In the genomic region with DNA sequence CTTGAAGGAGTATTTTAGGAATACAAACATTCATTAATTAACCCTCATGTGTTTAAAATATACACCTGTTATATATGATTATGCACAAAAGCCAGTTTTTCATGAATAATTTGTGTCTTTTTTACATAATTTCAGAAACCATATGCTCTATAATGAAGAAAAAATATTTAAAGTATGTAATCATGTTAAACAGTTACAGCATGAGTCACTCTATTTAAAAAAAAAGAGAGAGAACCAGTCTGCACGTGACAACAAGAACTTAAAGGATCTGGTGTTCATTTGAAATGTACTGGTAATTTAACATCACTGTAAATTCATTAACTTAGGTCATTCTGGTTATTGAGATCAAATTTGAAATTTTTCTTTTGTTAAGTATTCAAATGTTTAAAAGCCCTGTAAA, we compare ENCODE assay signal across 24 cellular contexts.
DNase-seq lines count a peak whose midpoint lies in the region; ATAC-seq, FAIRE-seq and TF ChIP-seq lines count a peak whose summit lies in the region.
"Had no signal": no experiment of that assay in that cellular context is flagged by ENCODE, and none has a peak within 500 bp of the region (broad histone marks: within the 10 kb centered on the region; RNA-seq: fewer than 3 reads in every experiment).

No MANE protein-coding gene starts in this region.

- no peaks in the 10 kb centered on the region for H3K4me1 Mint-ChIP-seq in MCF 10A (ENCODE audit: insufficient read depth, unreplicated experiment)
- H3K4me1 Mint-ChIP-seq: activated CD4-positive, alpha-beta T cell treated with anti-CD3 and anti-CD28 coated beads, Interleukin-2, amount 10 ng/mL, durations not matched to agents 7 days and 5 days; CD8-positive, alpha-beta memory T cell; central memory CD8-positive, alpha-beta T cell; endodermal cell had no signal

- H3K9me2 ChIP-seq in SK-N-SH = no peaks in the 10 kb centered on the region

- DNase-seq in MCF 10A (ENCODE audit: unreplicated experiment) = peak; percentile 26
- DNase-seq in breast epithelium (ENCODE audit: low spot score in 2 of 2) = no peak
- DNase-seq in SK-N-SH = no peak
- DNase-seq in fibroblast of the aortic adventitia (ENCODE audit: low read depth) = peak; percentile 47
- no peak for DNase-seq in small intestine
- DNase-seq: activated CD4-positive, alpha-beta T cell treated with anti-CD3 and anti-CD28 coated beads, Interleukin-2, amount 10 ng/mL, durations not matched to agents 7 days and 5 days; activated T-cell treated with anti-CD3 and anti-CD28 coated beads, Interleukin-2, amount 50 U/mL, for 1 hour; CD8-positive, alpha-beta memory T cell; endodermal cell; head of caudate nucleus; KG1; left cardiac atrium; NCI-H1694; NCI-H446 treated with DMSO at 0.1 percent for 48 hours; SHP77 treated with DMSO at 0.1 percent for 48 hours; stimulated activated naive CD4-positive, alpha-beta T cell had no signal

- CTCF ChIA-PET in MCF 10A (lab: Yijun Ruan, JAX) = interaction anchor here (0.6 kb wide), 2 partner anchors 39 to 516 kb away, joined by 3 read pairs; no protein-coding TSS in a partner anchor
- CTCF ChIA-PET in SK-N-SH (lab: Yijun Ruan, JAX) = no interaction called here

- TF ChIP-seq POLR2A in breast epithelium (IDR thresholded peaks at IDR 0.05) = no peak

- H3K27me3 Mint-ChIP-seq in MCF 10A (ENCODE audit: insufficient read depth, unreplicated experiment) = no peaks in the 10 kb centered on the region
- H3K27me3 Mint-ChIP-seq: activated CD4-positive, alpha-beta T cell treated with anti-CD3 and anti-CD28 coated beads, Interleukin-2, amount 10 ng/mL, durations not matched to agents 7 days and 5 days; central memory CD8-positive, alpha-beta T cell; type B pancreatic cell had no signal

- H3K9ac ChIP-seq in SK-N-SH = no peak overlapping the region

- H2AFZ ChIP-seq in SK-N-SH (ENCODE audit: low read depth) = peak overlapping the region; percentile 43; the same call in 1 of the 2 replicates

- POLR2A ChIA-PET in MCF 10A (lab: Yijun Ruan, JAX) = no interaction called here
- POLR2A ChIA-PET in SK-N-SH (lab: Yijun Ruan, JAX) = no interaction called here

- no peaks in the 10 kb centered on the region for H3K27me3 ChIP-seq in breast epithelium
- H3K27me3 ChIP-seq in SK-N-SH (ENCODE audit: insufficient read depth) = no peaks in the 10 kb centered on the region
- no peaks in the 10 kb centered on the region for H3K27me3 ChIP-seq in small intestine (ENCODE audit: control insufficient read depth in 2 of 2, insufficient read depth in 2 of 2, low read length in 2 of 2)

- H3K4me1 ChIP-seq in breast epithelium (no peaks in the 10 kb centered on the region), SK-N-SH (ENCODE audit: control insufficient read depth in 1 of 2, insufficient read depth in 2 of 2, low read depth in 1 of 2, low read length in 1 of 2) (peaks cover 0 to 4% of the 10 kb centered on the region in 2 experiments; a peak in 2 of 4 replicates), small intestine (ENCODE audit: control insufficient read depth in 2 of 2, insufficient read depth in 1 of 2, low read depth in 1 of 2, low read length in 1 of 2) (no peaks in the 10 kb centered on the region)

- no peaks in the 10 kb centered on the region for H3K36me3 Mint-ChIP-seq in MCF 10A (ENCODE audit: insufficient read depth, unreplicated experiment)
- H3K36me3 Mint-ChIP-seq: activated naive CD8-positive, alpha-beta T cell; CD8-positive, alpha-beta memory T cell; type B pancreatic cell had no signal

- no peak for TF ChIP-seq RAD21 in SK-N-SH (IDR thresholded peaks at IDR 0.05; ENCODE audit: low read length)

- ATAC-seq in GM18502 (IDR thresholded peaks at IDR 0.05; ENCODE audit: poor library complexity, unreplicated experiment) = no peak
- ATAC-seq in GM21528 (IDR thresholded peaks at IDR 0.05; ENCODE audit: low FRiP score, unreplicated experiment) = no peak
- ATAC-seq in GM18873 (IDR thresholded peaks at IDR 0.05; ENCODE audit: low FRiP score, unreplicated experiment) = no peak
- ATAC-seq: left cardiac atrium had no signal

- H3K36me3 ChIP-seq in breast epithelium = no peaks in the 10 kb centered on the region
- H3K36me3 ChIP-seq in SK-N-SH (replicated peaks in 1 of 2; ENCODE audit: control insufficient read depth in 1 of 2, insufficient read depth in 2 of 2, low read length in 1 of 2) = no peaks in the 10 kb centered on the region
- no peaks in the 10 kb centered on the region for H3K36me3 ChIP-seq in small intestine (ENCODE audit: control insufficient read depth in 2 of 2, insufficient read depth in 2 of 2, low read length in 2 of 2)

- H3F3A ChIP-seq in SK-N-SH (replicated peaks; ENCODE audit: insufficient read depth) = no peaks in the 10 kb centered on the region

- no peak overlapping the region for H3K4me3 Mint-ChIP-seq in MCF 10A (ENCODE audit: unreplicated experiment)
- H3K4me3 Mint-ChIP-seq: activated CD4-positive, alpha-beta T cell treated with anti-CD3 and anti-CD28 coated beads, Interleukin-2, amount 10 ng/mL, durations not matched to agents 7 days and 5 days; activated naive CD8-positive, alpha-beta T cell; CD8-positive, alpha-beta memory T cell; central memory CD8-positive, alpha-beta T cell; endodermal cell; type B pancreatic cell had no signal

- H3K4me3 ChIP-seq in breast epithelium (no peak overlapping the region), SK-N-SH (ENCODE audit: low read depth in 2 of 2, low read length in 1 of 2) (no peak overlapping the region), fibroblast of the aortic adventitia (ENCODE audit: low read depth, low read length) (no peak overlapping the region), small intestine (ENCODE audit: low read depth in 1 of 2, low read length in 2 of 2) (no peak overlapping the region)

- FAIRE-seq in small intestine (lab: Jason Lieb, UNC) = peak; percentile 19
- FAIRE-seq: G401.6 had no signal

- no peak for TF ChIP-seq CTCF in MCF 10A (IDR thresholded peaks at IDR 0.05; ENCODE audit: unreplicated experiment)
- no peak for TF ChIP-seq CTCF in breast epithelium (IDR thresholded peaks at IDR 0.05)
- no peak for TF ChIP-seq CTCF in SK-N-SH (IDR thresholded peaks at IDR 0.05)
- no peak for TF ChIP-seq CTCF in fibroblast of the aortic adventitia (IDR thresholded peaks at IDR 0.05; ENCODE audit: insufficient read depth, low read length)

- H3K4me2 ChIP-seq in SK-N-SH = no peak overlapping the region

- H3K27ac ChIP-seq in breast epithelium = no peak overlapping the region
- peak overlapping the region in 1 of 2 experiments; percentile 18; a peak in 1 of 4 replicates for H3K27ac ChIP-seq in SK-N-SH (ENCODE audit: low read depth in 2 of 2, low read length in 1 of 2)
- no peak overlapping the region for H3K27ac ChIP-seq in small intestine (ENCODE audit: low read depth in 1 of 2, low read length in 1 of 2)
- H3K27ac ChIP-seq: 22Rv1 had no signal

- H4K20me1 ChIP-seq in SK-N-SH (ENCODE audit: insufficient read depth) = no peaks in the 10 kb centered on the region

- H3K79me2 ChIP-seq in SK-N-SH (ENCODE audit: insufficient read depth) = no peaks in the 10 kb centered on the region

- H3K27ac Mint-ChIP-seq in MCF 10A (ENCODE audit: low read depth, unreplicated experiment) = no peak overlapping the region
- H3K27ac Mint-ChIP-seq: activated CD4-positive, alpha-beta T cell treated with anti-CD3 and anti-CD28 coated beads, Interleukin-2, amount 10 ng/mL, durations not matched to agents 7 days and 5 days; activated naive CD8-positive, alpha-beta T cell; CD8-positive, alpha-beta memory T cell; endodermal cell; type B pancreatic cell had no signal

- WGBS in SK-N-SH (ENCODE audit: low lambda C conversion rate) = 2% methylated on average over 1 of the region's 1 CpG
- WGBS in small intestine, 3 donors = 24 to 41% (median 29%) methylated on average over 1 of the region's 1 CpG

- no peaks in the 10 kb centered on the region for H3K9me3 Mint-ChIP-seq in MCF 10A (ENCODE audit: unreplicated experiment)
- H3K9me3 Mint-ChIP-seq: activated CD4-positive, alpha-beta T cell treated with anti-CD3 and anti-CD28 coated beads, Interleukin-2, amount 10 ng/mL, durations not matched to agents 7 days and 5 days; CD8-positive, alpha-beta memory T cell; endodermal cell; type B pancreatic cell had no signal

- BruUV-seq in MCF 10A (replicated peaks; lab: Mats Ljungman, UMichigan) = no TSS peak

- intact Hi-C loops in MCF 10A (cut with micrococcal nuclease) = no loop called here
- intact Hi-C loops in breast epithelium (cut with DNase I; ENCODE audit: low total_unique reads) = no loop called here

- H3K9me3 ChIP-seq in breast epithelium = no peaks in the 10 kb centered on the region
- H3K9me3 ChIP-seq in SK-N-SH = no peaks in the 10 kb centered on the region; the same call in 1 of the 2 replicates
- no peaks in the 10 kb centered on the region for H3K9me3 ChIP-seq in small intestine (ENCODE audit: control insufficient read depth, low read depth)

- TF ChIP-seq EP300 in SK-N-SH (IDR thresholded peaks at IDR 0.05; ENCODE audit: borderline replicate concordance in 1 of 2, low read depth in 1 of 2, low read length in 1 of 2) = no peak

TF ChIP-seq in SK-N-SH, 30 proteins besides CTCF, POLR2A, EP300 and RAD21 (continues in another document):
- TF ChIP-seq FOSL2 (IDR thresholded peaks at IDR 0.05; ENCODE audit: borderline replicate concordance, low read depth) (peak; percentile 26; the same call in 1 of the 2 replicates), MEF2A (IDR thresholded peaks at IDR 0.05; ENCODE audit: borderline replicate concordance, low read depth) (no peak), CHD2 (IDR thresholded peaks at IDR 0.05; ENCODE audit: low read length, partially characterized antibody) (no peak), TAF1 (IDR thresholded peaks at IDR 0.05; ENCODE audit: borderline replicate concordance, low read depth, low read length) (no peak), EZH2phosphoT487 (IDR thresholded peaks at IDR 0.05; ENCODE audit: borderline replicate concordance, low read depth) (no peak), JUND (IDR thresholded peaks at IDR 0.05) (0 out of 2 replicates have a peak, but pooled peaks have one; percentile 31), ZBTB33 (IDR thresholded peaks at IDR 0.05; ENCODE audit: borderline replicate concordance, low read depth) (no peak)

Comparison
In these comparisons a context has a peak if more than half of its experiments do, and no peak if none do; other contexts are left out.
1. DNase-seq: peak in MCF 10A (single experiment) and fibroblast of the aortic adventitia (single experiment); none in breast epithelium (0 of 2), SK-N-SH (single experiment) and small intestine (single experiment).